ENCODE assay signal across 11 cellular contexts in the genomic region with DNA sequence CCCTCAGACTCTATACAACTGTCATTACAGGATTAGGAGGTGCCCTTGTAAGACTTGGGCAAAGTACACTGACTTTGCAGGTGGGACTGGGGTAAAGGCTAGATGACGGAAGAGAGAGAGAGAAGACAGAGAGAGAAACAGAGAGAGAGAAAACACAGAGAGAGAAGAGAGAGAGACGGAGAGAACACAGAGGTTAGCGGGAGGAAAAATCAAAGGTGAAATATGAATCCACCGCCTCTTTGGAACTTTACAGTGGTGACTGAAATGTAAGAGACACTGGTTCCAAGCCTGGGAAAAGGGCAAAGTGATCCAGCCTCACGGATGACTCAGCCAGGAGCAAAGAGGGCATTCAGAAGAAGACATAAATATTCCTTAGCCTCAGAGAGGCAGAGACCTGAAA. TPM values are rescaled to one million over a fixed set of nuclear protein-coding genes. Genes with fewer than 3 reads are reported as not detected.
DNase-seq lines count a peak whose midpoint lies in the region; TF ChIP-seq lines count a peak whose summit lies in the region.
"Had no signal": no experiment of that assay in that cellular context is flagged by ENCODE, and none has a peak within 500 bp of the region (broad histone marks: within the 10 kb centered on the region; RNA-seq: fewer than 3 reads in every experiment).

No MANE protein-coding gene starts in this region.

- H3K27ac ChIP-seq in breast epithelium (no peak overlapping the region), adrenal gland (no peak overlapping the region)
- H3K27ac ChIP-seq: thoracic aorta had no signal

- H3K27me3 Mint-ChIP-seq in MCF 10A (ENCODE audit: insufficient read depth, unreplicated experiment) = no peaks in the 10 kb centered on the region

- TF ChIP-seq POLR2A in breast epithelium (IDR thresholded peaks at IDR 0.05) = no peak
- TF ChIP-seq POLR2A in adrenal gland (IDR thresholded peaks at IDR 0.05) = no peak

- 31 to 41% (median 40%) methylated on average over 5 of the region's 5 CpGs for WGBS in adrenal gland, 4 donors

- peaks cover 34% of the 10 kb centered on the region for H3K4me1 Mint-ChIP-seq in MCF 10A (ENCODE audit: insufficient read depth, unreplicated experiment)

- CTCF ChIA-PET in MCF 10A (lab: Yijun Ruan, JAX) = no interaction called here

- POLR2A ChIA-PET in MCF 10A (lab: Yijun Ruan, JAX) = interaction anchor here (2.3 to 5.2 kb wide), 2 partner anchors 10 to 26 kb away, joined by 9 to 27 read pairs; a partner anchor contains a TSS

- peak; percentile 83 for DNase-seq in MCF 10A (ENCODE audit: unreplicated experiment)
- no peak for DNase-seq in breast epithelium (ENCODE audit: low spot score in 2 of 2)
- peak in 4 of 7 donors; percentile 22 to 44 (median 33) for DNase-seq in adrenal gland
- peak; percentile 51 for DNase-seq in iris pigment epithelial cell (ENCODE audit: low read depth)
- no peak for DNase-seq in activated gamma-delta T cell treated with Interleukin-2 at 50 U/mL for 16 hours
- DNase-seq in midbrain (lab: John Stamatoyannopoulos, UW) = no peak
- no peak for DNase-seq in dermis blood vessel endothelial cell
- DNase-seq in stimulated activated naive CD4-positive, alpha-beta T cell (lab: John Stamatoyannopoulos, UW) = no peak
- DNase-seq: amniotic stem cell, DND-41 had no signal

- H3K4me1 ChIP-seq in breast epithelium = no peaks in the 10 kb centered on the region
- H3K4me1 ChIP-seq in adrenal gland (replicated peaks in 1 of 2) = no peaks in the 10 kb centered on the region

- H3K9me3 ChIP-seq in breast epithelium (no peaks in the 10 kb centered on the region), adrenal gland (replicated peaks in 1 of 3) (no peaks in the 10 kb centered on the region)
- H3K9me3 ChIP-seq: thoracic aorta had no signal

- H3K27ac Mint-ChIP-seq in MCF 10A (ENCODE audit: low read depth, unreplicated experiment) = peak overlapping the region; percentile 26

- no TSS peak for BruUV-seq in MCF 10A (replicated peaks; lab: Mats Ljungman, UMichigan)

- no peak overlapping the region for H3K4me3 Mint-ChIP-seq in MCF 10A (ENCODE audit: unreplicated experiment)

- intact Hi-C loops in MCF 10A (cut with micrococcal nuclease) = no loop called here
- intact Hi-C loops in breast epithelium (cut with DNase I; ENCODE audit: low total_unique reads) = no loop called here
- intact Hi-C loops in adrenal gland (cut with DNase I) = no loop called here

- H3K27me3 ChIP-seq in breast epithelium (no peaks in the 10 kb centered on the region), adrenal gland (no peaks in the 10 kb centered on the region)

- TF ChIP-seq CTCF in MCF 10A (IDR thresholded peaks at IDR 0.05; ENCODE audit: unreplicated experiment) (no peak), breast epithelium (IDR thresholded peaks at IDR 0.05) (no peak), adrenal gland (IDR thresholded peaks at IDR 0.05) (no peak)

- H3K9me3 Mint-ChIP-seq in MCF 10A (ENCODE audit: unreplicated experiment) = no peaks in the 10 kb centered on the region

- H3K36me3 Mint-ChIP-seq in MCF 10A (ENCODE audit: insufficient read depth, unreplicated experiment) = no peaks in the 10 kb centered on the region

- no peak overlapping the region for H3K4me3 ChIP-seq in breast epithelium
- no peak overlapping the region for H3K4me3 ChIP-seq in adrenal gland
- H3K4me3 ChIP-seq: thoracic aorta had no signal

- H3K36me3 ChIP-seq in breast epithelium = no peaks in the 10 kb centered on the region
- H3K36me3 ChIP-seq in adrenal gland (replicated peaks in 1 of 2) = no peaks in the 10 kb centered on the region
- H3K36me3 ChIP-seq: thoracic aorta had no signal

RNA-seq across cellular contexts. Expression of a gene that starts 25.1 kb away (rescaled TPM):
- total RNA-seq in MCF 10A (2022) (76.9 and 91.7 TPM in 2 replicates), breast epithelium (10 to 100 TPM; 79.0 to 85.9 (median 83.4) TPM), adrenal gland (10 to 100 TPM; 47.1 to 96.1 (median 58.6) TPM), dermis blood vessel endothelial cell (71.0 and 97.2 TPM in 2 replicates)
- polyA plus RNA-seq in adrenal gland = 10 to 100 TPM; 10.5 to 65.8 (median 19.5) TPM

Comparison
In these comparisons a context has a peak if more than half of its experiments do, and no peak if none do; other contexts are left out.
1. DNase-seq: peak in MCF 10A (single experiment), adrenal gland (4 of 7) and iris pigment epithelial cell (single experiment); none in breast epithelium (0 of 2), activated gamma-delta T cell treated with Interleukin-2 at 50 U/mL for 16 hours (single experiment), midbrain (single experiment), dermis blood vessel endothelial cell (single experiment) and stimulated activated naive CD4-positive, alpha-beta T cell (0 of 6).